ENCODE assay signal across 9 cellular contexts in genomic region chr2:88880441-88880953, GRCh38.
DNase-seq lines count a peak whose midpoint lies in the region; ATAC-seq and TF ChIP-seq lines count a peak whose summit lies in the region.
"Had no signal": no experiment of that assay in that cellular context is flagged by ENCODE, and none has a peak within 500 bp of the region (broad histone marks: within the 10 kb centered on the region; RNA-seq: fewer than 3 reads in every experiment).

No MANE protein-coding gene starts in this region.

- peaks cover 6% of the 10 kb centered on the region for H3K4me1 ChIP-seq in body of pancreas

- H3K27me3 ChIP-seq in HL-60 (ENCODE audit: insufficient read depth, poor library complexity, severe bottlenecking) (no peaks in the 10 kb centered on the region), body of pancreas (no peaks in the 10 kb centered on the region)

- TF ChIP-seq CTCF in HL-60 (IDR thresholded peaks at IDR 0.05; ENCODE audit: insufficient read depth, low read length) (peak; percentile 43), body of pancreas (IDR thresholded peaks at IDR 0.05) (peak; percentile 32 to 75 (median 71))

- no peak overlapping the region for H3K27ac ChIP-seq in HL-60 (replicated peaks)
- H3K27ac ChIP-seq in body of pancreas: no peak overlapping the region
- H3K27ac ChIP-seq: epithelial cell of prostate had no signal

- ATAC-seq in body of pancreas (peak; percentile 62), HG03439 (IDR thresholded peaks at IDR 0.05; ENCODE audit: unreplicated experiment) (no peak)

- intact Hi-C loops in body of pancreas (cut with DNase I): no loop called here

- H3K9me3 ChIP-seq in body of pancreas: no peaks in the 10 kb centered on the region

- no peak for TF ChIP-seq POLR2A in body of pancreas (IDR thresholded peaks at IDR 0.05)

- peak; percentile 25 for DNase-seq in stimulated activated CD4-positive, alpha-beta T cell treated with anti-CD3 and anti-CD28 coated beads, Interleukin-15, amount 100 ng/mL, for 24 hours
- DNase-seq in stimulated activated CD4-positive, alpha-beta T cell treated with anti-CD3 and anti-CD28 coated beads, Interleukin-4, amount 100 ng/mL, for 1 hour: no peak
- DNase-seq in HL-60 (ENCODE audit: low read depth in 1 of 2, low spot score in 1 of 2): peak in 1 of 2 experiments; percentile 50
- DNase-seq in NOMO-1 treated with DMSO at 0.1 percent for 48 hours (lab: John Stamatoyannopoulos, UW; ENCODE audit: unreplicated experiment): peak; percentile 76
- peak; percentile 33 to 62 (median 49) for DNase-seq in body of pancreas
- peak; percentile 53 for DNase-seq in iris pigment epithelial cell (ENCODE audit: low read depth)
- DNase-seq in stimulated activated CD8-positive, alpha-beta memory T cell treated with anti-CD3 and anti-CD28 coated beads, Interleukin-12 subunit alpha, Interleukin-12 subunit beta, amount 100 ng/mL, for 1 hour (ENCODE audit: low read depth): peak; percentile 8

- 2 to 5% methylated on average over 11 of the region's 11 CpGs for WGBS in body of pancreas, 2 donors

- no peaks in the 10 kb centered on the region for H3K36me3 ChIP-seq in body of pancreas (replicated peaks in 1 of 2; ENCODE audit: insufficient read depth in 1 of 2, low read depth in 2 of 2)

- H3K4me3 ChIP-seq in HL-60 (replicated peaks; ENCODE audit: insufficient read depth, low read length): no peak overlapping the region
- no peak overlapping the region for H3K4me3 ChIP-seq in body of pancreas
